ENCODE assay signal across 10 cellular contexts in the genomic region with DNA sequence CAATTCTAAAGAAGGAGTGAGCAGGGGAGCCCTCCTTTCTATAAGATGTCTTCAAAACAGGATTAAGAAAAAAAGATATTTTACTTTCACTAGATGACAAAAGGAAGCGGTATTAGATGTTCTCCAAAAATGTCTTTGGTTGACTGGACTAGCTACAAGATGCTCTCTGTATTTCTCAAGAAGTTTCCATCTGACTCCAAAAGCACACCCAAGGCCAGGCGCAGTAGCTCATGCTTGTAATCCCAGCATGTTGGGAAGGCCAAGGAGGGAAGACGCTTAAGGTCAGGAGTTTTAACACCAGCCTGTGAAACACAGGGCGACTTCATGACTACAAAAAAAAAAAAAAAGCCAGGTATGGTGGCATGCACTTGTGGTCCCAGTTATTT.
A peak's percentile ranks its signal among the peaks of the same experiment; 100 is the strongest.
DNase-seq lines count a peak whose midpoint lies in the region; ATAC-seq and TF ChIP-seq lines count a peak whose summit lies in the region.
"Had no signal": no experiment of that assay in that cellular context is flagged by ENCODE, and none has a peak within 500 bp of the region (broad histone marks: within the 10 kb centered on the region; RNA-seq: fewer than 3 reads in every experiment).

No MANE protein-coding gene starts in this region.

- no peak overlapping the region for H3K4me3 ChIP-seq in skin epidermis
- no peak overlapping the region for H3K4me3 ChIP-seq in prostate gland
- H3K4me3 ChIP-seq: coronary artery, neural progenitor cell had no signal

- no peaks in the 10 kb centered on the region for H3K9me3 ChIP-seq in prostate gland

- H3K27me3 Mint-ChIP-seq in activated naive CD4-positive, alpha-beta T cell treated with anti-CD3 and anti-CD28 coated beads, Interleukin-2, amount 50 U/mL, for 24 hours: no peaks in the 10 kb centered on the region

- intact Hi-C loops in prostate gland (cut with DNase I): no loop called here

- H3K27ac ChIP-seq in skin epidermis: peak overlapping the region in 15 of 21 experiments; percentile 11 to 89 (median 58)
- no peak overlapping the region for H3K27ac ChIP-seq in prostate gland
- H3K27ac ChIP-seq: neural progenitor cell, RWPE1 had no signal

- 98% methylated on average over 4 of the region's 4 CpGs for WGBS in prostate gland

- peak overlapping the region; percentile 64 for H3K4me3 Mint-ChIP-seq in activated naive CD4-positive, alpha-beta T cell treated with anti-CD3 and anti-CD28 coated beads, Interleukin-2, amount 50 U/mL, for 24 hours
- H3K4me3 Mint-ChIP-seq: neural progenitor cell had no signal

- H3K36me3 ChIP-seq in prostate gland: no peaks in the 10 kb centered on the region
- H3K36me3 ChIP-seq: neural progenitor cell had no signal

- DNase-seq in H4 (ENCODE audit: low spot score) (no peak), NCI-H446 (lab: John Stamatoyannopoulos, UW) (no peak), prostate gland (ENCODE audit: low spot score) (no peak)

- H3K4me1 ChIP-seq in prostate gland (replicated peaks): no peaks in the 10 kb centered on the region

- ATAC-seq in GM19035 (IDR thresholded peaks at IDR 0.05; ENCODE audit: unreplicated experiment) (peak; percentile 27), HG03045 (IDR thresholded peaks at IDR 0.05; ENCODE audit: unreplicated experiment) (peak; percentile 23)

- no peaks in the 10 kb centered on the region for H3K9me3 Mint-ChIP-seq in activated naive CD4-positive, alpha-beta T cell treated with anti-CD3 and anti-CD28 coated beads, Interleukin-2, amount 50 U/mL, for 24 hours

- H3K27ac Mint-ChIP-seq in activated naive CD4-positive, alpha-beta T cell treated with anti-CD3 and anti-CD28 coated beads, Interleukin-2, amount 50 U/mL, for 24 hours: peak overlapping the region; percentile 95
- H3K27ac Mint-ChIP-seq: neural progenitor cell had no signal

- peaks cover 99% of the 10 kb centered on the region for H3K4me1 Mint-ChIP-seq in activated naive CD4-positive, alpha-beta T cell treated with anti-CD3 and anti-CD28 coated beads, Interleukin-2, amount 50 U/mL, for 24 hours

- no peaks in the 10 kb centered on the region for H3K27me3 ChIP-seq in prostate gland (replicated peaks; ENCODE audit: insufficient read depth)
- H3K27me3 ChIP-seq: neural progenitor cell had no signal

- H3K36me3 Mint-ChIP-seq in activated naive CD4-positive, alpha-beta T cell treated with anti-CD3 and anti-CD28 coated beads, Interleukin-2, amount 50 U/mL, for 24 hours: peaks cover 11% of the 10 kb centered on the region

- TF ChIP-seq CTCF in prostate gland (IDR thresholded peaks at IDR 0.05): no peak

- TF ChIP-seq POLR2A in prostate gland (IDR thresholded peaks at IDR 0.05): no peak

Comparison
In these comparisons a context has a peak if more than half of its experiments do, and no peak if none do; other contexts are left out.
1. H3K27ac ChIP-seq: peak in skin epidermis (15 of 21); none in prostate gland (0 of 2).